ENCODE assay signal across 8 cellular contexts in the genomic region with DNA sequence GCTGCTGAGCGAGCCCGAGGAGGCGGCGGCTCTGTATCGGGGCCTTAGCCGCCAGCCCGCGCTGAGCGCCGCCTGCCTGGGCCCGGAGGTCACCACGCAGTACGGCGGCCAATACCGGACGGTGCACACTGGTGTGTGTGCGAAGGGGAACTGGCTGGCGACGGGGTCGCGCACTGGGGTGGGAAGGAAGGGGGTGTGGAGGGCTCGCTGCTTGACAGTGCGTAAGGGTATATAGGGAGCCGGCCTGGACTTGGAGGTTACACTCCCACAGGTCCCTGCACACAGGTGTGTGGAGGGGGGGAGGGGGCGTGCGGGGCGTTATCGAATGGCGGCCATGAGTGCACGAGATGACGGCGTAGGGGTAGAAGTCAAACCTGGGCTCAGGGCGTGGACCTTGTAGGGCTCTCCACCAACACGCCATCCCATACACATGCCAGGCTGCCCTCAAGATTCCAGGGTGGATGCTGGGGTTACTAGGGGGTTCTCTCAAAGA. TPM values are rescaled to one million over a fixed set of nuclear protein-coding genes. Genes with fewer than 3 reads are reported as not detected.
DNase-seq lines count a peak whose midpoint lies in the region; ATAC-seq, FAIRE-seq and TF ChIP-seq lines count a peak whose summit lies in the region.

No MANE protein-coding gene starts in this region.

- peaks cover 5% of the 10 kb centered on the region for H3K4me1 Mint-ChIP-seq in astrocyte (ENCODE audit: low read depth, unreplicated experiment)

- peaks cover 18% of the 10 kb centered on the region for H3K4me1 ChIP-seq in astrocyte (ENCODE audit: insufficient read depth, low read length)
- peaks cover 0 to 45% (median 15%) of the 10 kb centered on the region in 4 donors for H3K4me1 ChIP-seq in right lobe of liver
- H3K4me1 ChIP-seq in suprapubic skin = peaks cover 21% of the 10 kb centered on the region

- peaks cover 11% of the 10 kb centered on the region for H3K36me3 ChIP-seq in astrocyte (ENCODE audit: insufficient read depth, low read length)
- peaks cover 0 to 33% (median 14%) of the 10 kb centered on the region in 4 donors for H3K36me3 ChIP-seq in right lobe of liver
- peaks cover 40% of the 10 kb centered on the region for H3K36me3 ChIP-seq in suprapubic skin

- TF ChIP-seq CTCF in 22Rv1 (IDR thresholded peaks at IDR 0.05) (no peak), astrocyte (IDR thresholded peaks at IDR 0.05; ENCODE audit: insufficient read depth, low read depth, low read length) (no peak), right lobe of liver (IDR thresholded peaks at IDR 0.05) (no peak), suprapubic skin (IDR thresholded peaks at IDR 0.05) (no peak)

- H3K27ac ChIP-seq in 22Rv1 = peak overlapping the region; percentile 97
- H3K27ac ChIP-seq in astrocyte (ENCODE audit: low read depth, low read length) = peak overlapping the region; percentile 86
- peak overlapping the region; percentile 16 to 90 (median 86) for H3K27ac ChIP-seq in right lobe of liver
- peak overlapping the region; percentile 91 for H3K27ac ChIP-seq in suprapubic skin

- H3K4me3 ChIP-seq in astrocyte (ENCODE audit: insufficient read depth, low read depth, low read length) (peak overlapping the region; percentile 75), right lobe of liver (peak overlapping the region; percentile 75 to 86 (median 84)), suprapubic skin (peak overlapping the region; percentile 78)

- peak; percentile 26 for ATAC-seq in GM21367 (IDR thresholded peaks at IDR 0.05; ENCODE audit: unreplicated experiment)
- ATAC-seq in right lobe of liver = peak in 3 of 4 donors; percentile 0 to 1 (median 0)

- no peaks in the 10 kb centered on the region for H3K9me3 ChIP-seq in astrocyte (ENCODE audit: insufficient read depth, low read depth, low read length)
- no peaks in the 10 kb centered on the region for H3K9me3 ChIP-seq in right lobe of liver
- no peaks in the 10 kb centered on the region for H3K9me3 ChIP-seq in suprapubic skin

- H3K9me3 Mint-ChIP-seq in astrocyte (ENCODE audit: unreplicated experiment) = no peaks in the 10 kb centered on the region

- under 1% methylated on average over 26 of the region's 34 CpGs for WGBS in right lobe of liver (ENCODE audit: insufficient coverage, low coverage, low lambda C conversion rate, missing lambda C conversion rate)
- WGBS in suprapubic skin = 14% methylated on average over 17 of the region's 34 CpGs

- peak; percentile 32 for DNase-seq in HuH-7 (ENCODE audit: low spot score)
- DNase-seq in astrocyte (ENCODE audit: low read depth) = no peak
- DNase-seq in right lobe of liver = peak in 1 of 3 donors; percentile 64
- peak in 1 of 2 donors; percentile 75 for DNase-seq in suprapubic skin (ENCODE audit: low spot score in 2 of 2)
- no peak for DNase-seq in NCI-H1092 treated with DMSO at 0.1 percent for 48 hours (lab: John Stamatoyannopoulos, UW)
- no peak for DNase-seq in AG08396 (ENCODE audit: low spot score)

- H3K4me2 ChIP-seq in astrocyte (ENCODE audit: low read length) = peak overlapping the region; percentile 98

- H3K79me2 ChIP-seq in astrocyte (ENCODE audit: insufficient read depth, low read length) = peaks cover 27% of the 10 kb centered on the region

- TF ChIP-seq EP300 in suprapubic skin (IDR thresholded peaks at IDR 0.05) = no peak

- TF ChIP-seq POLR2A in right lobe of liver (IDR thresholded peaks at IDR 0.05) (no peak), suprapubic skin (IDR thresholded peaks at IDR 0.05) (no peak)

- H3K27me3 Mint-ChIP-seq in astrocyte (ENCODE audit: low read depth, unreplicated experiment) = no peaks in the 10 kb centered on the region

- peak overlapping the region; percentile 88 for H3K9ac ChIP-seq in astrocyte (ENCODE audit: low read length)

- intact Hi-C loops in right lobe of liver (cut with DNase I) = loop anchor here in 1 of 2 donors (5.0 kb wide), 1 partner anchor 132 kb away; no protein-coding TSS in a partner anchor

- peaks cover 46% of the 10 kb centered on the region for H4K20me1 ChIP-seq in astrocyte (ENCODE audit: insufficient read depth, low read length)

- H3K27me3 ChIP-seq in astrocyte (ENCODE audit: insufficient read depth, low read length) (no peaks in the 10 kb centered on the region), right lobe of liver (no peaks in the 10 kb centered on the region), suprapubic skin (no peaks in the 10 kb centered on the region)

- H3K36me3 Mint-ChIP-seq in astrocyte (ENCODE audit: low read depth, unreplicated experiment) = peaks cover 16% of the 10 kb centered on the region

- FAIRE-seq in astrocyte (lab: Jason Lieb, UNC) = no peak

- peak overlapping the region; percentile 82 for H2AFZ ChIP-seq in astrocyte (ENCODE audit: low read depth, low read length)

- peak overlapping the region; percentile 88 for H3K4me3 Mint-ChIP-seq in astrocyte (ENCODE audit: unreplicated experiment)

- peak overlapping the region; percentile 58 for H3K27ac Mint-ChIP-seq in astrocyte (ENCODE audit: unreplicated experiment)

RNA-seq across cellular contexts. Expression of gene APEH, which starts 0.4 kb away (rescaled TPM):
- 80.8 and 91.2 TPM in 2 replicates for total RNA-seq in astrocyte
- 100 to 1,000 TPM in 2 of 6 experiments, 10 to 100 TPM in 4; 60.9 to 114 (median 90.5) TPM for total RNA-seq in right lobe of liver
- total RNA-seq in suprapubic skin = 100 to 1,000 TPM in 1 of 4 donors, 10 to 100 TPM in 3; 81.8 to 103 (median 91.2) TPM

RNA-seq across cellular contexts. Expression of gene MST1, which starts 14.7 kb away (rescaled TPM):
- 9.3 and 15.1 TPM in 2 replicates for total RNA-seq in astrocyte
- total RNA-seq in right lobe of liver = 100 to 1,000 TPM; 321 to 695 (median 632) TPM
- 10 to 100 TPM; 16.7 to 83.4 (median 21.9) TPM for total RNA-seq in suprapubic skin

RNA-seq across cellular contexts. Expression of gene RNF123, which starts 14.8 kb away (rescaled TPM):
- total RNA-seq in astrocyte = 40.9 and 49.8 TPM in 2 replicates
- 10 to 100 TPM; 32.4 to 48.3 (median 39.9) TPM for total RNA-seq in right lobe of liver
- total RNA-seq in suprapubic skin = 10 to 100 TPM; 23.6 to 88.3 (median 33.9) TPM

RNA-seq across cellular contexts. Expression of gene AMIGO3, which starts 44.9 kb away (rescaled TPM):
- total RNA-seq in astrocyte = 0.16 TPM in 1 of 2 replicates, not detected in the other
- 1 to 10 TPM in 1 of 6 experiments, under 1 TPM in 3, not detected in 2; 0.07 to 2.4 (median 0.64) TPM for total RNA-seq in right lobe of liver
- total RNA-seq in suprapubic skin = 1 to 10 TPM; 1.6 to 3.8 (median 2.5) TPM

RNA-seq across cellular contexts. Expression of gene GMPPB, which starts 49.2 kb away (rescaled TPM):
- total RNA-seq in astrocyte (21.4 and 24.6 TPM in 2 replicates), right lobe of liver (10 to 100 TPM; 12.2 to 34.2 (median 25.6) TPM), suprapubic skin (10 to 100 TPM; 14.0 to 25.0 (median 17.3) TPM)
